In genomic region chr2:80054339-80054675, GRCh38 we compare ENCODE assay signal across 14 cellular contexts.
A peak's percentile ranks its signal among the peaks of the same experiment; 100 is the strongest.
DNase-seq lines count a peak whose midpoint lies in the region; ATAC-seq and TF ChIP-seq lines count a peak whose summit lies in the region.
"Had no signal": no experiment of that assay in that cellular context is flagged by ENCODE, and none has a peak within 500 bp of the region (broad histone marks: within the 10 kb centered on the region; RNA-seq: fewer than 3 reads in every experiment).

No MANE protein-coding gene starts in this region.

- H3K9me3 Mint-ChIP-seq in MCF 10A (ENCODE audit: unreplicated experiment) = no peaks in the 10 kb centered on the region
- no peaks in the 10 kb centered on the region for H3K9me3 Mint-ChIP-seq in CD8-positive, alpha-beta T cell
- H3K9me3 Mint-ChIP-seq: stimulated activated naive B cell treated with anti-CD40 and anti-IgM and Interleukin-4, amounts not matched to agents 10 μg/mL and 1 μg/mL and 100 μg/mL, for 72 hours had no signal

- no peak for TF ChIP-seq POLR2A in breast epithelium (IDR thresholded peaks at IDR 0.05)

- H3K27ac ChIP-seq in breast epithelium (no peak overlapping the region), RWPE2 (ENCODE audit: poor library complexity, severe bottlenecking) (peak overlapping the region; percentile 65)
- no peak overlapping the region for H3K27ac ChIP-seq in CD8-positive, alpha-beta T cell (ENCODE audit: low read depth, low read length)

- ATAC-seq in RWPE2 (ENCODE audit: low read depth) (peak; percentile 95), HG03196 (IDR thresholded peaks at IDR 0.05; ENCODE audit: unreplicated experiment) (no peak), HG03025 (IDR thresholded peaks at IDR 0.05; ENCODE audit: low FRiP score, unreplicated experiment) (no peak)
- no peak for ATAC-seq in CD8-positive, alpha-beta T cell
- ATAC-seq: activated CD8-positive, alpha-beta T cell treated with anti-CD3 and anti-CD28 coated beads, Interleukin-2, amount 10 ng/mL, durations not matched to agents 7 days and 5 days; SK-N-SH treated with all-trans-retinoic acid at 6 μM for 48 hours; stimulated activated naive B cell treated with anti-CD40 and anti-IgM and Interleukin-4, amounts not matched to agents 10 μg/mL and 1 μg/mL and 100 μg/mL, for 72 hours had no signal

- H3K27me3 ChIP-seq in breast epithelium (no peaks in the 10 kb centered on the region), RWPE2 (ENCODE audit: insufficient read depth, poor library complexity, severe bottlenecking) (no peaks in the 10 kb centered on the region)
- no peaks in the 10 kb centered on the region for H3K27me3 ChIP-seq in CD8-positive, alpha-beta T cell (ENCODE audit: insufficient read depth, low read length)

- H3K27me3 Mint-ChIP-seq in MCF 10A (ENCODE audit: insufficient read depth, unreplicated experiment) = no peaks in the 10 kb centered on the region
- peaks cover 2% of the 10 kb centered on the region for H3K27me3 Mint-ChIP-seq in CD8-positive, alpha-beta T cell (ENCODE audit: low read depth)
- H3K27me3 Mint-ChIP-seq: stimulated activated naive B cell treated with anti-CD40 and anti-IgM and Interleukin-4, amounts not matched to agents 10 μg/mL and 1 μg/mL and 100 μg/mL, for 72 hours had no signal

- H3K27ac Mint-ChIP-seq in MCF 10A (ENCODE audit: low read depth, unreplicated experiment) = peak overlapping the region; percentile 40
- H3K27ac Mint-ChIP-seq in CD8-positive, alpha-beta T cell = no peak overlapping the region
- H3K27ac Mint-ChIP-seq: activated CD8-positive, alpha-beta T cell treated with anti-CD3 and anti-CD28 coated beads, Interleukin-2, amount 10 ng/mL, durations not matched to agents 7 days and 5 days; stimulated activated naive B cell treated with anti-CD40 and anti-IgM and Interleukin-4, amounts not matched to agents 10 μg/mL and 1 μg/mL and 100 μg/mL, for 72 hours had no signal

- no peaks in the 10 kb centered on the region for H3K4me1 ChIP-seq in breast epithelium
- H3K4me1 ChIP-seq in RWPE2 (ENCODE audit: insufficient read depth, poor library complexity, severe bottlenecking) = peaks cover 7% of the 10 kb centered on the region
- H3K4me1 ChIP-seq in CD8-positive, alpha-beta T cell (ENCODE audit: insufficient read depth, low read length) = no peaks in the 10 kb centered on the region

- H3K9me3 ChIP-seq in breast epithelium = no peaks in the 10 kb centered on the region
- H3K9me3 ChIP-seq in RWPE2 (ENCODE audit: severe bottlenecking) = no peaks in the 10 kb centered on the region
- no peaks in the 10 kb centered on the region for H3K9me3 ChIP-seq in CD8-positive, alpha-beta T cell (ENCODE audit: low read length)

- no peak overlapping the region for H3K4me3 ChIP-seq in breast epithelium
- H3K4me3 ChIP-seq in RWPE2 (ENCODE audit: severe bottlenecking) = no peak overlapping the region
- H3K4me3 ChIP-seq in CD8-positive, alpha-beta T cell (ENCODE audit: low read depth, low read length) = no peak overlapping the region

- H3K4me1 Mint-ChIP-seq in MCF 10A (ENCODE audit: insufficient read depth, unreplicated experiment) = peaks cover 17% of the 10 kb centered on the region
- no peaks in the 10 kb centered on the region for H3K4me1 Mint-ChIP-seq in CD8-positive, alpha-beta T cell (ENCODE audit: low read depth)
- H3K4me1 Mint-ChIP-seq: stimulated activated naive B cell treated with anti-CD40 and anti-IgM and Interleukin-4, amounts not matched to agents 10 μg/mL and 1 μg/mL and 100 μg/mL, for 72 hours had no signal

- POLR2A ChIA-PET in MCF 10A (lab: Yijun Ruan, JAX) = interaction anchor here (1.4 kb wide), 1 partner anchor 17 kb away, joined by 3 read pairs; no protein-coding TSS in a partner anchor
- POLR2A ChIA-PET in CD8-positive, alpha-beta T cell (lab: Charles Lee) = no interaction called here

- DNase-seq in MCF 10A (ENCODE audit: unreplicated experiment) (peak; percentile 88), breast epithelium (ENCODE audit: low spot score in 2 of 2) (no peak), RWPE2 (ENCODE audit: low spot score) (peak; percentile 65), islet precursor cell (peak; percentile 74), occipital lobe (lab: John Stamatoyannopoulos, UW) (no peak)
- DNase-seq in CD8-positive, alpha-beta T cell = no peak
- DNase-seq: ACHN; activated CD8-positive, alpha-beta T cell treated with anti-CD3 and anti-CD28 coated beads, Interleukin-2, amount 10 ng/mL, durations not matched to agents 7 days and 5 days; mesenchymal stem cell; NCI-H446; stimulated activated naive B cell treated with anti-CD40 and anti-IgM and Interleukin-4, amounts not matched to agents 10 μg/mL and 1 μg/mL and 100 μg/mL, for 72 hours had no signal

- H3K36me3 Mint-ChIP-seq in MCF 10A (ENCODE audit: insufficient read depth, unreplicated experiment) = no peaks in the 10 kb centered on the region
- no peaks in the 10 kb centered on the region for H3K36me3 Mint-ChIP-seq in CD8-positive, alpha-beta T cell
- H3K36me3 Mint-ChIP-seq: stimulated activated naive B cell treated with anti-CD40 and anti-IgM and Interleukin-4, amounts not matched to agents 10 μg/mL and 1 μg/mL and 100 μg/mL, for 72 hours had no signal

- TF ChIP-seq CTCF in MCF 10A (IDR thresholded peaks at IDR 0.05; ENCODE audit: unreplicated experiment) (no peak), breast epithelium (IDR thresholded peaks at IDR 0.05) (no peak), RWPE2 (IDR thresholded peaks at IDR 0.05; ENCODE audit: poor library complexity, severe bottlenecking) (no peak)
- TF ChIP-seq CTCF in CD8-positive, alpha-beta T cell (IDR thresholded peaks at IDR 0.05) = no peak

- BruUV-seq in MCF 10A (replicated peaks; lab: Mats Ljungman, UMichigan) = no TSS peak

- CTCF ChIA-PET in MCF 10A (lab: Yijun Ruan, JAX) = interaction anchor here (0.6 to 3.8 kb wide), 4 partner anchors 19 to 157 kb away, joined by 3 to 21 read pairs (median 3); no protein-coding TSS in a partner anchor
- CTCF ChIA-PET in CD8-positive, alpha-beta T cell (lab: Charles Lee) = no interaction called here

- H3K4me3 Mint-ChIP-seq in MCF 10A (ENCODE audit: unreplicated experiment) = no peak overlapping the region
- no peak overlapping the region for H3K4me3 Mint-ChIP-seq in CD8-positive, alpha-beta T cell
- H3K4me3 Mint-ChIP-seq: activated CD8-positive, alpha-beta T cell treated with anti-CD3 and anti-CD28 coated beads, Interleukin-2, amount 10 ng/mL, durations not matched to agents 7 days and 5 days; stimulated activated naive B cell treated with anti-CD40 and anti-IgM and Interleukin-4, amounts not matched to agents 10 μg/mL and 1 μg/mL and 100 μg/mL, for 72 hours had no signal

- H3K36me3 ChIP-seq in breast epithelium (no peaks in the 10 kb centered on the region), RWPE2 (ENCODE audit: low read depth) (no peaks in the 10 kb centered on the region)
- no peaks in the 10 kb centered on the region for H3K36me3 ChIP-seq in CD8-positive, alpha-beta T cell (ENCODE audit: insufficient read depth, low read length)

- intact Hi-C loops in MCF 10A (cut with micrococcal nuclease) = no loop called here
- intact Hi-C loops in breast epithelium (cut with DNase I; ENCODE audit: low total_unique reads) = no loop called here
- intact Hi-C loops in CD8-positive, alpha-beta T cell (cut with DNase I, micrococcal nuclease) = no loop called here

Comparison
In these comparisons a context has a peak if more than half of its experiments do, and no peak if none do; other contexts are left out.
1. DNase-seq: peak in MCF 10A (single experiment), RWPE2 (single experiment) and islet precursor cell (single experiment); none in breast epithelium (0 of 2), CD8-positive, alpha-beta T cell (0 of 7) and occipital lobe (single experiment).